ENCODE assay signal across 8 cellular contexts in the genomic region with DNA sequence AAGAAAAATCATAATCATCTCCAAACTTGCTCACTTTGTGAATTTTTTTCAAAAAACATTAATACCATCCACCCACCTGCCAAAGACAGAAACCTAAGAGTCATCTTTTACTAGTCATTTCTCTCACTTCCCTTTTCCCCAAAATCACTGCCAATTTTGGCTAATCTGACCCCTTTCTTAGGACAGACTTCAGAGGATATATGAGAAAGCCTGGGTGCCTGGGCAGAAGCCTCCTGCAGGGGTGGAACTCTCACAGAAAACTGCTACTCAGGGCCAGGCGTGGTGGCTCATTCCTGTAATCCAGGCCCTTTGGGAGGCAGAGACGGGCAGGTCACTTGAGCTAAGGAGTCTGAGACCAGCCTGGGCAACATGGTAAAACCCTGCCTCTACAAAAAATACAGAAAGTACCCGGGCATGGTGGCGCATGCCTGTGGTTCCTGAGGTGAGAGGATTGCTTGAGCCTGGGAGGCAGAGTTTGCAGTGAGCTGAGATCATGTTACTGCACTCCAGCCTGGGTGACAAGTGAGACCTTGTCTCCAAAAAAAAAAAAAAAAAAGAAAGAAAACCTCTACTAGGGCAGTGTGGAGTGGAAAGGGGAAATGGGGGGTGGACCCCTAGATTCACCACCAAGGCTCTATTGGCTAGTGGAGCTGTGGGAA.
DNase-seq lines count a peak whose midpoint lies in the region; ATAC-seq lines count a peak whose summit lies in the region.

No MANE protein-coding gene starts in this region.

- ATAC-seq in GM19397 (IDR thresholded peaks at IDR 0.05; ENCODE audit: unreplicated experiment) (peak; percentile 28), HG03378 (IDR thresholded peaks at IDR 0.05; ENCODE audit: unreplicated experiment) (peak; percentile 50)

- DNase-seq in EL (peak; percentile 71), SW480 (ENCODE audit: low spot score) (peak; percentile 55), glomerular visceral epithelial cell (ENCODE audit: extremely low spot score) (peak; percentile 86), NCI-H1417 treated with DMSO at 0.1 percent for 48 hours (lab: John Stamatoyannopoulos, UW) (no peak), nucleus accumbens (lab: John Stamatoyannopoulos, UW) (no peak), hypothalamus (lab: John Stamatoyannopoulos, UW) (no peak)

Comparison
In these comparisons a context has a peak if more than half of its experiments do, and no peak if none do; other contexts are left out.
1. DNase-seq: peak in EL (single experiment), SW480 (single experiment) and glomerular visceral epithelial cell (single experiment); none in NCI-H1417 treated with DMSO at 0.1 percent for 48 hours (single experiment), nucleus accumbens (0 of 56) and hypothalamus (0 of 51).